ENCODE assay signal across 8 cellular contexts in genomic region chrX:15143050-15143824, GRCh38.
A peak's percentile ranks its signal among the peaks of the same experiment; 100 is the strongest.
DNase-seq lines count a peak whose midpoint lies in the region; ATAC-seq and TF ChIP-seq lines count a peak whose summit lies in the region.

No MANE protein-coding gene starts in this region.

- H3K27ac Mint-ChIP-seq in CD8-positive, alpha-beta memory T cell, result peak overlapping the region in 5 of 8 donors; percentile 5 to 90 (median 64)

- no peaks in the 10 kb centered on the region for H3K36me3 ChIP-seq in CD8-positive, alpha-beta memory T cell (ENCODE audit: insufficient read depth, low read length)

- H3K27ac ChIP-seq in CD8-positive, alpha-beta memory T cell (ENCODE audit: low read depth, low read length), result no peak overlapping the region

- H3K9me3 ChIP-seq in CD8-positive, alpha-beta memory T cell (ENCODE audit: low read length), result no peaks in the 10 kb centered on the region

- in situ Hi-C loops in astrocyte of the cerebellum (cut with HindIII; ENCODE audit: low sequenced_read_pairs), result no loop called here

- no peaks in the 10 kb centered on the region for H3K27me3 ChIP-seq in CD8-positive, alpha-beta memory T cell (ENCODE audit: insufficient read depth, low read length, poor library complexity, severe bottlenecking)

- POLR2A ChIA-PET in CD8-positive, alpha-beta memory T cell (lab: Charles Lee), result interaction anchor here (1.0 kb wide), 1 partner anchor 16 kb away, joined by 3 read pairs; no protein-coding TSS in a partner anchor

- H3K27me3 Mint-ChIP-seq in CD8-positive, alpha-beta memory T cell, result peaks cover 0 to 5% of the 10 kb centered on the region in 2 donors

- H3K4me3 Mint-ChIP-seq in CD8-positive, alpha-beta memory T cell, result peak overlapping the region in 5 of 7 donors; percentile 16 to 53 (median 27)

- CTCF ChIA-PET in CD8-positive, alpha-beta memory T cell (lab: Charles Lee), result interaction anchor here (1.0 to 1.3 kb wide), 3 partner anchors 18 to 99 kb away, joined by 3 to 8 read pairs (median 6); no protein-coding TSS in a partner anchor

- H3K4me1 Mint-ChIP-seq in CD8-positive, alpha-beta memory T cell, result peaks cover 15 to 18% (median 17%) of the 10 kb centered on the region in 3 donors

- DNase-seq in CD8-positive, alpha-beta memory T cell, result peak; percentile 6 to 52 (median 23)
- peak; percentile 10 for DNase-seq in LHCN-M2 (ENCODE audit: low read depth)
- peak in 4 of 5 donors; percentile 11 to 42 (median 24) for DNase-seq in T-helper 1 cell
- peak; percentile 19 for DNase-seq in astrocyte of the cerebellum (ENCODE audit: low read depth)
- peak; percentile 66 for DNase-seq in inferior parietal cortex (ENCODE audit: extremely low spot score)
- DNase-seq in stimulated activated CD4-positive, alpha-beta T cell treated with anti-CD3 and anti-CD28 coated beads, Interleukin-1b, Interleukin-23, amount 100 ng/mL, for 4 hours (ENCODE audit: low read depth in 2 of 2), result peak; percentile 34 to 51

- no peaks in the 10 kb centered on the region for H3K36me3 Mint-ChIP-seq in CD8-positive, alpha-beta memory T cell

- H3K9me3 Mint-ChIP-seq in CD8-positive, alpha-beta memory T cell, result no peaks in the 10 kb centered on the region

- peaks cover 10% of the 10 kb centered on the region for H3K4me1 ChIP-seq in CD8-positive, alpha-beta memory T cell (ENCODE audit: insufficient read depth, low read length)

- ATAC-seq in GM19328 (IDR thresholded peaks at IDR 0.05; ENCODE audit: unreplicated experiment) (peak; percentile 84), HG02870 (IDR thresholded peaks at IDR 0.05; ENCODE audit: unreplicated experiment) (no peak)

- H3K4me3 ChIP-seq in CD8-positive, alpha-beta memory T cell (ENCODE audit: low read length), result no peak overlapping the region
- no peak overlapping the region for H3K4me3 ChIP-seq in astrocyte of the cerebellum (ENCODE audit: low read depth, low read length)

- peak; percentile 80 for TF ChIP-seq CTCF in astrocyte of the cerebellum (IDR thresholded peaks at IDR 0.05; ENCODE audit: low read depth, low read length, missing control alignments)

Comparison
In these comparisons a context has a peak if more than half of its experiments do, and no peak if none do; other contexts are left out.
1. DNase-seq: peak in every context shown above with its lines; median percentile 66 in inferior parietal cortex; 42 in stimulated activated CD4-positive, alpha-beta T cell treated with anti-CD3 and anti-CD28 coated beads, Interleukin-1b, Interleukin-23, amount 100 ng/mL, for 4 hours; 24 in T-helper 1 cell; 23 in CD8-positive, alpha-beta memory T cell; 19 in astrocyte of the cerebellum; 10 in LHCN-M2.